In genomic region chr2:198368089-198368488, GRCh38 we compare ENCODE assay signal across 23 cellular contexts.
DNase-seq lines count a peak whose midpoint lies in the region; ATAC-seq, FAIRE-seq and TF ChIP-seq lines count a peak whose summit lies in the region.
"Had no signal": no experiment of that assay in that cellular context is flagged by ENCODE, and none has a peak within 500 bp of the region (broad histone marks: within the 10 kb centered on the region; RNA-seq: fewer than 3 reads in every experiment).

No MANE protein-coding gene starts in this region.

- ATAC-seq in HepG2 (no peak), right lobe of liver (no peak), K562 (no peak), GM21390 (IDR thresholded peaks at IDR 0.05; ENCODE audit: unreplicated experiment) (no peak)

- H3K4me2 ChIP-seq in HepG2 (ENCODE audit: low read depth, low read length) = no peak overlapping the region
- no peak overlapping the region for H3K4me2 ChIP-seq in K562 (ENCODE audit: insufficient read depth, low read length)
- H3K4me2 ChIP-seq: BLaER1 had no signal

- H3K27ac ChIP-seq in HepG2 (ENCODE audit: extremely low read length, insufficient read depth, low read length) = no peak overlapping the region
- H3K27ac ChIP-seq in right lobe of liver = no peak overlapping the region
- H3K27ac ChIP-seq in K562 (ENCODE audit: extremely low read depth, low read depth, low read length) = no peak overlapping the region
- H3K27ac ChIP-seq: 22Rv1, BLaER1 had no signal

- WGBS in HepG2 (ENCODE audit: low lambda C conversion rate) = 2% methylated on average over 2 of the region's 2 CpGs
- WGBS in right lobe of liver (ENCODE audit: insufficient coverage, low coverage, low lambda C conversion rate, missing lambda C conversion rate) = 32% methylated on average over 2 of the region's 2 CpGs
- 0% methylated on average over 2 of the region's 2 CpGs for WGBS in K562 (ENCODE audit: insufficient coverage, low coverage, missing lambda C conversion rate)

- POLR2A ChIA-PET in HepG2 (lab: Yijun Ruan, JAX) (no interaction called here), K562 (lab: Yijun Ruan, JAX) (interaction anchor here (0.6 to 1.0 kb wide), 2 partner anchors 11 to 15 kb away, joined by 3 read pairs; no protein-coding TSS in a partner anchor)

- H2AFZ ChIP-seq in HepG2 (ENCODE audit: low read length) (no peak overlapping the region), K562 (ENCODE audit: low read depth, low read length) (no peak overlapping the region)

- TF ChIP-seq RAD21 in HepG2 (CRISPR knock-in tag; IDR thresholded peaks at IDR 0.05) (no peak), K562 (CRISPR knock-in tag; conservative IDR thresholded peaks at IDR 0.05 in 1 of 2, IDR thresholded peaks at IDR 0.05 in 1 of 2) (no peak)

- no peak overlapping the region for H3K4me3 ChIP-seq in HepG2 (replicated peaks in 1 of 3; ENCODE audit: insufficient read depth in 1 of 3, low read depth in 2 of 3, low read length in 3 of 3)
- no peak overlapping the region for H3K4me3 ChIP-seq in right lobe of liver
- no peak overlapping the region for H3K4me3 ChIP-seq in K562
- H3K4me3 ChIP-seq: BLaER1 had no signal

- no peak for TF ChIP-seq CTCF in HepG2 (CRISPR knock-in tag; IDR thresholded peaks at IDR 0.05)
- no peak for TF ChIP-seq CTCF in right lobe of liver (IDR thresholded peaks at IDR 0.05)
- no peak for TF ChIP-seq CTCF in K562 (IDR thresholded peaks at IDR 0.05 in 2 of 3, conservative IDR thresholded peaks at IDR 0.05 in 1 of 3; ENCODE audit: insufficient read depth in 2 of 3, low read depth in 1 of 3, low read length in 3 of 3)

- DNase-seq in HepG2 (ENCODE audit: low spot score) = no peak
- no peak for DNase-seq in right lobe of liver
- DNase-seq in K562 (ENCODE audit: extremely low read depth in 1 of 4, low spot score in 3 of 4) = no peak
- no peak for DNase-seq in EL
- DNase-seq: ACHN; BE2C; C1 segment of cervical spinal cord; CD4-positive, alpha-beta memory T cell; CD4-positive, CD25-positive, alpha-beta regulatory T cell; CD8-positive, alpha-beta memory T cell; COR-L47; DMS 273 treated with DMSO at 0.1 percent for 48 hours; DMS153; DMS53; DMS79; DND-41; GF-D8 had no signal

- TF ChIP-seq EP300 in HepG2 (IDR thresholded peaks at IDR 0.05; ENCODE audit: low read depth in 2 of 2, low read length in 2 of 2) = no peak
- no peak for TF ChIP-seq EP300 in HepG2 (CRISPR knock-in tag; IDR thresholded peaks at IDR 0.05; ENCODE audit: borderline replicate concordance)
- TF ChIP-seq EP300 in K562 (IDR thresholded peaks at IDR 0.05; ENCODE audit: low read length) = no peak

- no peaks in the 10 kb centered on the region for H4K20me1 ChIP-seq in HepG2 (ENCODE audit: insufficient read depth, low read length)
- no peaks in the 10 kb centered on the region for H4K20me1 ChIP-seq in K562 (replicated peaks; ENCODE audit: control insufficient read depth, insufficient read depth, low read length)
- H4K20me1 ChIP-seq: BLaER1 had no signal

- no peaks in the 10 kb centered on the region for H3K9me1 ChIP-seq in K562 (ENCODE audit: control insufficient read depth, insufficient read depth, low read length)

- CTCF ChIA-PET in HepG2 (lab: Yijun Ruan, JAX; ENCODE audit: low intra/inter-chr PET ratio, low total read pairs) = no interaction called here
- CTCF ChIA-PET in K562 (lab: Yijun Ruan, JAX; ENCODE audit: low intra/inter-chr PET ratio) = no interaction called here

- no peaks in the 10 kb centered on the region for H3K36me3 ChIP-seq in HepG2 (replicated peaks in 1 of 2; ENCODE audit: control insufficient read depth in 1 of 2, insufficient read depth in 2 of 2, low read length in 2 of 2)
- H3K36me3 ChIP-seq in right lobe of liver = no peaks in the 10 kb centered on the region
- no peaks in the 10 kb centered on the region for H3K36me3 ChIP-seq in K562 (ENCODE audit: control insufficient read depth, insufficient read depth, low read length)
- H3K36me3 ChIP-seq: BE2C, BLaER1 had no signal

- FAIRE-seq in HepG2 (lab: Jason Lieb, UNC) (no peak), K562 (lab: Jason Lieb, UNC) (no peak)
- FAIRE-seq: G401.6, GM12891, GM19239 had no signal

- H3K79me2 ChIP-seq in HepG2 (ENCODE audit: insufficient read depth, low read length) = no peaks in the 10 kb centered on the region
- H3K79me2 ChIP-seq in K562 (ENCODE audit: control insufficient read depth, insufficient read depth, low read length) = no peaks in the 10 kb centered on the region

- TF ChIP-seq POLR2A in HepG2 (IDR thresholded peaks at IDR 0.05; ENCODE audit: insufficient read depth in 1 of 2, low read depth in 2 of 2, low read length in 2 of 2) = no peak
- no peak for TF ChIP-seq POLR2A in right lobe of liver (IDR thresholded peaks at IDR 0.05)
- TF ChIP-seq POLR2A in K562 (conservative IDR thresholded peaks at IDR 0.05) = no peak

- H3K9ac ChIP-seq in HepG2 (ENCODE audit: insufficient read depth, low read depth, low read length) (no peak overlapping the region), K562 (ENCODE audit: insufficient read depth in 1 of 2, low read depth in 2 of 2, low read length in 2 of 2) (no peak overlapping the region)
- H3K9ac ChIP-seq: BLaER1 had no signal

- H3K27me3 ChIP-seq in HepG2 (ENCODE audit: control insufficient read depth in 1 of 2, insufficient read depth in 2 of 2, low read length in 2 of 2) (no peaks in the 10 kb centered on the region), right lobe of liver (no peaks in the 10 kb centered on the region), K562 (ENCODE audit: control insufficient read depth in 2 of 2, insufficient read depth in 2 of 2, low read length in 2 of 2) (no peaks in the 10 kb centered on the region)
- H3K27me3 ChIP-seq: BE2C, BLaER1 had no signal

- H3K4me1 ChIP-seq in HepG2 (ENCODE audit: insufficient read depth, low read length) = no peaks in the 10 kb centered on the region
- H3K4me1 ChIP-seq in right lobe of liver = no peaks in the 10 kb centered on the region
- H3K4me1 ChIP-seq in K562 (replicated peaks in 1 of 2; ENCODE audit: control insufficient read depth in 2 of 2, insufficient read depth in 2 of 2, low read length in 2 of 2) = peaks cover 0 to 3% of the 10 kb centered on the region in 2 experiments; a peak in 2 of 5 replicates
- H3K4me1 ChIP-seq: BE2C had no signal

- H3K9me3 ChIP-seq in HepG2 (ENCODE audit: low read length) (no peaks in the 10 kb centered on the region), right lobe of liver (no peaks in the 10 kb centered on the region), K562 (replicated peaks; ENCODE audit: control insufficient read depth, insufficient read depth, low read depth, low read length) (no peaks in the 10 kb centered on the region)
- H3K9me3 ChIP-seq: BE2C, BLaER1 had no signal

- in situ Hi-C loops in HepG2 (cut with HindIII; ENCODE audit: extremely low pct_ligation_motif_present, low pct_unique_long_range_greater_than_20kb) (no loop called here), K562 (cut with MboI) (no loop called here)

- BruUV-seq in HepG2 (replicated peaks; lab: Mats Ljungman, UMichigan) (no TSS peak), K562 (replicated peaks; lab: Mats Ljungman, UMichigan) (no TSS peak)

- intact Hi-C loops in HepG2 (cut with micrococcal nuclease; ENCODE audit: unreplicated experiment) (no loop called here), right lobe of liver (cut with DNase I) (no loop called here), K562 (cut with micrococcal nuclease) (no loop called here)

TF ChIP-seq in HepG2, 621 proteins besides CTCF, POLR2A, EP300 and RAD21 (continues in another document):
- TF ChIP-seq MAFF (IDR thresholded peaks at IDR 0.05; ENCODE audit: low read depth, low read length) (peak; percentile 85), FLYWCH1 (CRISPR knock-in tag; IDR thresholded peaks at IDR 0.05) (no peak), ZNF17 (CRISPR knock-in tag; IDR thresholded peaks at IDR 0.05) (no peak), IRF1 (CRISPR knock-in tag; IDR thresholded peaks at IDR 0.05; ENCODE audit: low read depth) (no peak), IKZF5 (CRISPR knock-in tag; IDR thresholded peaks at IDR 0.05) (no peak)

TF ChIP-seq in K562, 482 proteins besides CTCF, POLR2A, EP300 and RAD21 (continues in another document):
- TF ChIP-seq MBD1 (CRISPR knock-in tag; IDR thresholded peaks at IDR 0.05) (no peak), UBTF (IDR thresholded peaks at IDR 0.05; ENCODE audit: borderline replicate concordance in 1 of 2, low read depth in 2 of 2, low read length in 2 of 2) (no peak), RBM22 (IDR thresholded peaks at IDR 0.05; ENCODE audit: low read depth, low read length, poor library complexity, severe bottlenecking) (no peak)

Comparison
In these comparisons a context has a peak if more than half of its experiments do, and no peak if none do; other contexts are left out.
1. Of the 241 proteins assayed by ChIP-seq in both HepG2 and K562: peak only in HepG2: none; only in K562: MAFG; in both: MAFF and MAFK; in neither: 238.